Comparison of ENCODE assay signal across 8 cellular contexts in genomic region chr9:126146254-126147145, GRCh38.
DNase-seq lines count a peak whose midpoint lies in the region; ATAC-seq and TF ChIP-seq lines count a peak whose summit lies in the region.

No MANE protein-coding gene starts in this region.

- no peak overlapping the region for H3K27ac Mint-ChIP-seq in WTC11

- POLR2A ChIA-PET in AG04450 (lab: Yijun Ruan, JAX) (no interaction called here), WTC11 (lab: Charles Lee) (interaction anchor here (0.6 kb wide), 1 partner anchor 179 kb away, joined by 5 read pairs; no protein-coding TSS in a partner anchor)

- no peaks in the 10 kb centered on the region; the same call in 1 of the 2 replicates for H3K9me3 ChIP-seq in AG04450 (ENCODE audit: control insufficient read depth, insufficient read depth, low read length)
- H3K9me3 ChIP-seq in spleen = peaks cover 0 to under 1% (median 0%) of the 10 kb centered on the region in 8 donors

- H3K4me1 ChIP-seq in foreskin keratinocyte = no peaks in the 10 kb centered on the region
- peaks cover 0 to 10% (median 0%) of the 10 kb centered on the region in 6 donors for H3K4me1 ChIP-seq in spleen

- peaks cover 67% of the 10 kb centered on the region for H3K27me3 Mint-ChIP-seq in WTC11 (ENCODE audit: low read depth)

- no peak for DNase-seq in AG04450 (ENCODE audit: low read depth, low spot score)
- DNase-seq in NCI-H1417 (lab: John Stamatoyannopoulos, UW) = peak; percentile 48 to 89 (median 74)
- DNase-seq in WTC11 (ENCODE audit: low spot score) = peak; percentile 75
- peak in 1 of 2 donors; percentile 9 for DNase-seq in foreskin keratinocyte
- DNase-seq in spleen = peak; percentile 50
- no peak for DNase-seq in SKM-1 (lab: John Stamatoyannopoulos, UW; ENCODE audit: unreplicated experiment)
- no peak for DNase-seq in effector CD4-positive, alpha-beta T cell

- intact Hi-C loops in spleen (cut with DNase I; ENCODE audit: low total_unique reads) = no loop called here

- 13 to 22% (median 15%) methylated on average over 16 to 19 of the region's 19 CpGs for WGBS in spleen, 5 donors

- TF ChIP-seq CTCF in AG04450 (IDR thresholded peaks at IDR 0.05; ENCODE audit: low read depth, low read length) (peak; percentile 47), WTC11 (IDR thresholded peaks at IDR 0.05) (peak; percentile 36; the same call in 1 of the 2 replicates), foreskin keratinocyte (conservative IDR thresholded peaks at IDR 0.05) (peak; percentile 55), spleen (IDR thresholded peaks at IDR 0.05 in 8 of 11, conservative IDR thresholded peaks at IDR 0.05 in 3 of 11) (peak in 7 of 11 experiments; percentile 25 to 45 (median 33))

- ATAC-seq in GM19023 (IDR thresholded peaks at IDR 0.05; ENCODE audit: unreplicated experiment) (peak; percentile 62), WTC11 (peak; percentile 99), foreskin keratinocyte (peak; percentile 62)

- H3K36me3 Mint-ChIP-seq in WTC11 = no peaks in the 10 kb centered on the region

- TF ChIP-seq POLR2A in spleen (IDR thresholded peaks at IDR 0.05) = no peak

- CTCF ChIA-PET in AG04450 (lab: Charles Lee) = no interaction called here
- CTCF ChIA-PET in WTC11 (lab: Charles Lee) = interaction anchor here (0.8 to 1.4 kb wide), 10 partner anchors 17 to 739 kb away, joined by 3 to 5 read pairs (median 3); no protein-coding TSS in a partner anchor

- H3K4me3 ChIP-seq in AG04450 (ENCODE audit: low read depth, low read length) (no peak overlapping the region), spleen (peak overlapping the region in 1 of 8 donors; percentile 25)

- H3K27me3 ChIP-seq in AG04450 (ENCODE audit: control insufficient read depth, insufficient read depth, low read length) (peaks cover 11% of the 10 kb centered on the region), foreskin keratinocyte (peaks cover 54% of the 10 kb centered on the region), spleen (replicated peaks in 1 of 7) (peaks cover 0 to 39% (median 0%) of the 10 kb centered on the region in 7 donors)

- peaks cover 14% of the 10 kb centered on the region for H3K4me1 Mint-ChIP-seq in WTC11

- H3K27ac ChIP-seq in AG04450 (ENCODE audit: low read depth, low read length) (no peak overlapping the region), foreskin keratinocyte (no peak overlapping the region), spleen (peak overlapping the region in 4 of 8 donors; percentile 6 to 53 (median 24))

- peaks cover 10% of the 10 kb centered on the region for H3K9me3 Mint-ChIP-seq in WTC11

- H3K36me3 ChIP-seq in spleen = no peaks in the 10 kb centered on the region

- peak overlapping the region; percentile 31 for H3K4me3 Mint-ChIP-seq in WTC11

TF ChIP-seq in WTC11, 78 proteins besides CTCF, POLR2A, EP300 and RAD21:
- no peak for TF ChIP-seq ZNF423 (CRISPR knock-in tag; IDR thresholded peaks at IDR 0.05)
- TF ChIP-seq TEAD1 (CRISPR knock-in tag; IDR thresholded peaks at IDR 0.05) = 0 out of 2 replicates have a peak, but pooled peaks have one; percentile 33
TF ChIP-seq in WTC11: peak in this region for 1.

Comparison
In these comparisons a context has a peak if more than half of its experiments do, and no peak if none do; other contexts are left out.
1. DNase-seq: peak in NCI-H1417 (3 of 3), WTC11 (single experiment) and spleen (single experiment); none in AG04450 (single experiment), SKM-1 (single experiment) and effector CD4-positive, alpha-beta T cell (single experiment).
2. Peak in every context shown above with its lines, with median percentiles within 50 percentile points of each other: CTCF ChIP-seq and ATAC-seq.